Comparison of ENCODE assay signal across 12 cellular contexts in genomic region chr12:6166808-6167207, GRCh38. TPM values are rescaled to one million over a fixed set of nuclear protein-coding genes. Genes with fewer than 3 reads are reported as not detected.
DNase-seq lines count a peak whose midpoint lies in the region; ATAC-seq and TF ChIP-seq lines count a peak whose summit lies in the region.
"Had no signal": no experiment of that assay in that cellular context is flagged by ENCODE, and none has a peak within 500 bp of the region (broad histone marks: within the 10 kb centered on the region; RNA-seq: fewer than 3 reads in every experiment).

No MANE protein-coding gene starts in this region.

- no peak for DNase-seq in stimulated activated naive CD8-positive, alpha-beta T cell treated with anti-CD3 and anti-CD28 coated beads, Interleukin-15, Interleukin-2, amounts not matched to agents 100 U/mL and 50 U/mL, for 24 hours
- DNase-seq in breast epithelium (ENCODE audit: low spot score in 2 of 2) (no peak), natural killer cell (no peak), SIG-M5 treated with dmso at 0.1 percent for 504 hours (lab: John Stamatoyannopoulos, UW; ENCODE audit: unreplicated experiment) (no peak)
- no peak for DNase-seq in activated CD8-positive, alpha-beta memory T cell treated with anti-CD3 and anti-CD28 coated beads for 24 hours
- DNase-seq in T-helper 2 cell treated with Interferon-gamma antibody and Interleukin-4, amounts not matched to agents 5 μg/mL and 100 μg/mL, for 36 hours (ENCODE audit: low spot score): no peak
- DNase-seq: central memory CD4-positive, alpha-beta T cell had no signal

- no peaks in the 10 kb centered on the region for H3K27me3 ChIP-seq in breast epithelium

- H3K27me3 Mint-ChIP-seq in stimulated activated naive CD8-positive, alpha-beta T cell treated with anti-CD3 and anti-CD28 coated beads, Interleukin-15, Interleukin-2, amounts not matched to agents 100 ng/mL and 50 ng/mL, for 24 hours: no peaks in the 10 kb centered on the region
- H3K27me3 Mint-ChIP-seq in natural killer cell (ENCODE audit: low read depth in 2 of 2): no peaks in the 10 kb centered on the region
- no peaks in the 10 kb centered on the region for H3K27me3 Mint-ChIP-seq in T-helper 2 cell treated with Interferon-gamma antibody and Interleukin-4, amounts not matched to agents 5 μg/mL and 100 μg/mL, for 36 hours (ENCODE audit: low read depth)

- H3K27ac ChIP-seq in breast epithelium: peak overlapping the region; percentile 69 to 85
- H3K27ac ChIP-seq: C4-2B had no signal

- no peak overlapping the region for H3K4me3 ChIP-seq in breast epithelium

- no peak overlapping the region for H3K4me3 Mint-ChIP-seq in stimulated activated naive CD8-positive, alpha-beta T cell treated with anti-CD3 and anti-CD28 coated beads, Interleukin-15, Interleukin-2, amounts not matched to agents 100 ng/mL and 50 ng/mL, for 24 hours
- no peak overlapping the region for H3K4me3 Mint-ChIP-seq in natural killer cell
- H3K4me3 Mint-ChIP-seq in T-helper 2 cell treated with Interferon-gamma antibody and Interleukin-4, amounts not matched to agents 5 μg/mL and 100 μg/mL, for 36 hours: no peak overlapping the region
- H3K4me3 Mint-ChIP-seq: nephron had no signal

- H3K9me3 Mint-ChIP-seq in stimulated activated naive CD8-positive, alpha-beta T cell treated with anti-CD3 and anti-CD28 coated beads, Interleukin-15, Interleukin-2, amounts not matched to agents 100 ng/mL and 50 ng/mL, for 24 hours: no peaks in the 10 kb centered on the region
- H3K9me3 Mint-ChIP-seq in natural killer cell: no peaks in the 10 kb centered on the region
- no peaks in the 10 kb centered on the region for H3K9me3 Mint-ChIP-seq in T-helper 2 cell treated with Interferon-gamma antibody and Interleukin-4, amounts not matched to agents 5 μg/mL and 100 μg/mL, for 36 hours
- H3K9me3 Mint-ChIP-seq: IgD-negative memory B cell, nephron had no signal

- no peaks in the 10 kb centered on the region for H3K36me3 ChIP-seq in breast epithelium

- no peaks in the 10 kb centered on the region for H3K9me3 ChIP-seq in breast epithelium

- no peaks in the 10 kb centered on the region for H3K4me1 ChIP-seq in breast epithelium

- TF ChIP-seq CTCF in breast epithelium (IDR thresholded peaks at IDR 0.05) (no peak), natural killer cell (IDR thresholded peaks at IDR 0.05) (no peak)

- peak overlapping the region; percentile 97 for H3K27ac Mint-ChIP-seq in stimulated activated naive CD8-positive, alpha-beta T cell treated with anti-CD3 and anti-CD28 coated beads, Interleukin-15, Interleukin-2, amounts not matched to agents 100 ng/mL and 50 ng/mL, for 24 hours
- peak overlapping the region; percentile 54 to 93 for H3K27ac Mint-ChIP-seq in natural killer cell
- no peak overlapping the region for H3K27ac Mint-ChIP-seq in T-helper 2 cell treated with Interferon-gamma antibody and Interleukin-4, amounts not matched to agents 5 μg/mL and 100 μg/mL, for 36 hours
- H3K27ac Mint-ChIP-seq: nephron had no signal

- ATAC-seq in stimulated activated naive CD8-positive, alpha-beta T cell treated with anti-CD3 and anti-CD28 coated beads, Interleukin-15, Interleukin-2, amounts not matched to agents 100 U/mL and 50 U/mL, for 24 hours: no peak
- ATAC-seq in natural killer cell (no peak), HG02798 (IDR thresholded peaks at IDR 0.05; ENCODE audit: poor library complexity, unreplicated experiment) (no peak)

- intact Hi-C loops in breast epithelium (cut with DNase I; ENCODE audit: low total_unique reads): loop anchor here (2.0 kb wide), 1 partner anchor 52 kb away; no protein-coding TSS in a partner anchor
- intact Hi-C loops in natural killer cell (cut with micrococcal nuclease): loop anchor here (10.0 kb wide), 1 partner anchor 92 kb away; no protein-coding TSS in a partner anchor

- TF ChIP-seq POLR2A in breast epithelium (IDR thresholded peaks at IDR 0.05): no peak

- H3K36me3 Mint-ChIP-seq in stimulated activated naive CD8-positive, alpha-beta T cell treated with anti-CD3 and anti-CD28 coated beads, Interleukin-15, Interleukin-2, amounts not matched to agents 100 ng/mL and 50 ng/mL, for 24 hours (ENCODE audit: low read depth): no peaks in the 10 kb centered on the region
- no peaks in the 10 kb centered on the region for H3K36me3 Mint-ChIP-seq in natural killer cell
- H3K36me3 Mint-ChIP-seq in T-helper 2 cell treated with Interferon-gamma antibody and Interleukin-4, amounts not matched to agents 5 μg/mL and 100 μg/mL, for 36 hours (ENCODE audit: low read depth): no peaks in the 10 kb centered on the region
- H3K36me3 Mint-ChIP-seq: IgD-negative memory B cell had no signal

- peaks cover 44% of the 10 kb centered on the region for H3K4me1 Mint-ChIP-seq in stimulated activated naive CD8-positive, alpha-beta T cell treated with anti-CD3 and anti-CD28 coated beads, Interleukin-15, Interleukin-2, amounts not matched to agents 100 ng/mL and 50 ng/mL, for 24 hours (ENCODE audit: low read depth)
- peaks cover 10 to 19% of the 10 kb centered on the region in 2 donors for H3K4me1 Mint-ChIP-seq in natural killer cell
- peaks cover 16% of the 10 kb centered on the region for H3K4me1 Mint-ChIP-seq in T-helper 2 cell treated with Interferon-gamma antibody and Interleukin-4, amounts not matched to agents 5 μg/mL and 100 μg/mL, for 36 hours (ENCODE audit: low read depth)

RNA-seq across cellular contexts. Expression of gene CD9, which starts 33.4 kb away (rescaled TPM):
- total RNA-seq in breast epithelium: 100 to 1,000 TPM in 2 of 3 donors, 10 to 100 TPM in 1; 91.1 to 436 (median 243) TPM
- 10 to 100 TPM in 1 of 3 donors, 1 to 10 TPM in 2; 2.1 to 55.9 (median 8.0) TPM for total RNA-seq in natural killer cell

RNA-seq across cellular contexts. Expression of gene VWF, which starts 42.3 kb away (rescaled TPM):
- 100 to 1,000 TPM in 2 of 3 donors, 10 to 100 TPM in 1; 60.3 to 267 (median 117) TPM for total RNA-seq in breast epithelium
- under 1 TPM; 0.14 to 0.95 (median 0.71) TPM for total RNA-seq in natural killer cell

Comparison
In these comparisons a context has a peak if more than half of its experiments do, and no peak if none do; other contexts are left out.
1. RNA of gene VWF, which starts 42.3 kb away (total RNA-seq): 60.3 to 267 TPM in breast epithelium; 0.14 to 0.95 TPM in natural killer cell; every median in the first group is over 10 times any median in the second.